ENCODE assay signal across 12 cellular contexts in the genomic region with DNA sequence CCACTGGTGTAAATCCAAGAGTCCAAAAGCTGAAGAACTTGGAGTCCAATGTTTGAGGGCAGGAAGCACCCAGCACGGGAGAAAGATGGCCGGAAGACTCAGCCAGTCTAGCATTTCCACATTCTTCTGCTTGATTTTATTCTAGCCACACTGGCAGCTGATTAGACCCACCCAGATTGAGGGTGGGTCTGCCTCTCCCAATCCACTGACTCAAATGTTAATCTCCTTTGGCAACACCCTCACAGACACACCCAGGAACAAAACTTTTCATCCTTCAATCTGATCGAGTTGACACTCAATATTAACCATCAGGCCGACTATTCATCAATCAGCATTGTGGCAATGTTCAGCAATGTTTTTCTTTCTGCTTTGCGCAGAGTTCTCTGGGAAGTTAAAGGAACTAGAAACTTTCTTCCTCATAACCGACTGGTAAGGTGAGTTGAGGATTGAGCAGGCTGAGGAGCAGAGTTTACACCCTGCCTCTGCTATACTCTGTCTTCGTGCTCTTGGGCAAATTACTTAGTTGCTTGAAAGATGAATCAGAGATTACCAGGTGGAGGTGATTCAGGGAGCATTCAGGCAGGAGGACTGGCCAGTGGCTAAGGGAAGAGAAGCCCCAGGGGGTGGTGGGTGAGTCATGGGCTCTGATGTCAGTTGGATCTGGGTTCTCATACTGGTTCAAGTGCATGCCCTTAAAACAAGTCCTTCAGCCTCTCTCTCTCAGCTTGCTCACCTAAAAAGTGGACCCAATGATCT. TPM values are rescaled to one million over a fixed set of nuclear protein-coding genes. Genes with fewer than 3 reads are reported as not detected.
DNase-seq lines count a peak whose midpoint lies in the region; ATAC-seq and TF ChIP-seq lines count a peak whose summit lies in the region.
"Had no signal": no experiment of that assay in that cellular context is flagged by ENCODE, and none has a peak within 500 bp of the region (broad histone marks: within the 10 kb centered on the region; RNA-seq: fewer than 3 reads in every experiment).

No MANE protein-coding gene starts in this region.

- no peaks in the 10 kb centered on the region for H3K36me3 ChIP-seq in PC-3 (ENCODE audit: low read depth, low read length)

- peak overlapping the region; percentile 40 for H3K9ac ChIP-seq in PC-3 (ENCODE audit: low read length)

- H3K4me2 ChIP-seq in PC-3 (ENCODE audit: low read length): peak overlapping the region; percentile 77

- peak overlapping the region; percentile 92 for H3K27ac ChIP-seq in PC-3 (ENCODE audit: low read length)

- H3K79me2 ChIP-seq in PC-3 (ENCODE audit: low read length): no peaks in the 10 kb centered on the region

- peak overlapping the region; percentile 48 for H3K4me3 ChIP-seq in PC-3 (ENCODE audit: low read length)
- no peak overlapping the region for H3K4me3 ChIP-seq in epithelial cell of proximal tubule (ENCODE audit: low read depth, low read length)

- H3K4me1 Mint-ChIP-seq in activated CD4-positive, alpha-beta T cell treated with anti-CD3 and anti-CD28 coated beads for 36 hours: peaks cover 19% of the 10 kb centered on the region
- H3K4me1 Mint-ChIP-seq in osteocyte (ENCODE audit: unreplicated experiment): no peaks in the 10 kb centered on the region

- no peaks in the 10 kb centered on the region for H3K27me3 ChIP-seq in PC-3 (ENCODE audit: low read length)

- peak; percentile 22 for DNase-seq in activated CD4-positive, alpha-beta T cell treated with anti-CD3 and anti-CD28 coated beads for 36 hours
- DNase-seq in activated CD4-positive, alpha-beta T cell treated with anti-CD3 and anti-CD28 coated beads for 1 hour: no peak
- DNase-seq in PC-3 (peak; percentile 93), epithelial cell of proximal tubule (ENCODE audit: low read depth) (peak; percentile 88), osteocyte (ENCODE audit: extremely low spot score, unreplicated experiment) (peak; percentile 62), NCI-H345 (lab: John Stamatoyannopoulos, UW) (no peak), ecto neural progenitor cell (ENCODE audit: low spot score) (no peak)
- DNase-seq: effector memory CD4-positive, alpha-beta T cell; NCI-H187; RPMI8226 had no signal

- peak overlapping the region; percentile 73 for H2AFZ ChIP-seq in PC-3 (ENCODE audit: low read length)

- CTCF ChIA-PET in activated CD4-positive, alpha-beta T cell treated with anti-CD3 and anti-CD28 coated beads for 36 hours (lab: Charles Lee): interaction anchor here (0.6 to 1.2 kb wide), 2 partner anchors 36 to 459 kb away, joined by 3 read pairs; no protein-coding TSS in a partner anchor
- CTCF ChIA-PET in PC-3 (lab: Charles Lee): no interaction called here

- peaks cover 22% of the 10 kb centered on the region for H3K4me1 ChIP-seq in PC-3 (ENCODE audit: insufficient read depth, low read length)

- POLR2A ChIA-PET in activated CD4-positive, alpha-beta T cell treated with anti-CD3 and anti-CD28 coated beads for 36 hours (lab: Charles Lee): no interaction called here
- POLR2A ChIA-PET in PC-3 (lab: Charles Lee; ENCODE audit: unreplicated experiment): no interaction called here

- no peaks in the 10 kb centered on the region for H3K27me3 Mint-ChIP-seq in activated CD4-positive, alpha-beta T cell treated with anti-CD3 and anti-CD28 coated beads for 36 hours
- no peaks in the 10 kb centered on the region for H3K27me3 Mint-ChIP-seq in osteocyte (ENCODE audit: unreplicated experiment)

- no peak for TF ChIP-seq CTCF in PC-3 (conservative IDR thresholded peaks at IDR 0.05; ENCODE audit: low read depth, low read length)
- no peak for TF ChIP-seq CTCF in epithelial cell of proximal tubule (conservative IDR thresholded peaks at IDR 0.05; ENCODE audit: low read depth, low read length)
- TF ChIP-seq CTCF in osteocyte (IDR thresholded peaks at IDR 0.05): no peak

- no TSS peak for BruUV-seq in PC-3 (replicated peaks; lab: Mats Ljungman, UMichigan)

- no peaks in the 10 kb centered on the region for H3K9me3 Mint-ChIP-seq in activated CD4-positive, alpha-beta T cell treated with anti-CD3 and anti-CD28 coated beads for 36 hours (ENCODE audit: low read depth)
- no peaks in the 10 kb centered on the region for H3K9me3 Mint-ChIP-seq in osteocyte (ENCODE audit: unreplicated experiment)
- H3K9me3 Mint-ChIP-seq: nephron had no signal

- peak; percentile 39 for ATAC-seq in activated CD4-positive, alpha-beta T cell treated with anti-CD3 and anti-CD28 coated beads for 36 hours
- ATAC-seq in PC-3: peak; percentile 96
- ATAC-seq in GM19328 (IDR thresholded peaks at IDR 0.05; ENCODE audit: unreplicated experiment): no peak

- H3K9me3 ChIP-seq in PC-3 (ENCODE audit: low read length): no peaks in the 10 kb centered on the region

- no peaks in the 10 kb centered on the region for H3K36me3 Mint-ChIP-seq in activated CD4-positive, alpha-beta T cell treated with anti-CD3 and anti-CD28 coated beads for 36 hours (ENCODE audit: low read depth)
- no peaks in the 10 kb centered on the region for H3K36me3 Mint-ChIP-seq in osteocyte (ENCODE audit: unreplicated experiment)

- H3F3A ChIP-seq in PC-3 (ENCODE audit: low read length, unreplicated experiment): no peaks in the 10 kb centered on the region

- H4K20me1 ChIP-seq in PC-3 (ENCODE audit: low read length): no peaks in the 10 kb centered on the region

- H3K4me3 Mint-ChIP-seq in activated CD4-positive, alpha-beta T cell treated with anti-CD3 and anti-CD28 coated beads for 36 hours: no peak overlapping the region
- no peak overlapping the region for H3K4me3 Mint-ChIP-seq in osteocyte (ENCODE audit: unreplicated experiment)
- H3K4me3 Mint-ChIP-seq: nephron had no signal

- intact Hi-C loops in activated CD4-positive, alpha-beta T cell treated with anti-CD3 and anti-CD28 coated beads for 36 hours (cut with DNase I, micrococcal nuclease): no loop called here
- intact Hi-C loops in PC-3 (cut with micrococcal nuclease): no loop called here

- no peak overlapping the region for H3K27ac Mint-ChIP-seq in activated CD4-positive, alpha-beta T cell treated with anti-CD3 and anti-CD28 coated beads for 36 hours
- no peak overlapping the region for H3K27ac Mint-ChIP-seq in osteocyte (ENCODE audit: unreplicated experiment)
- H3K27ac Mint-ChIP-seq: nephron had no signal

- no peaks in the 10 kb centered on the region for H3K9me2 ChIP-seq in PC-3 (replicated peaks; ENCODE audit: low read length)

RNA-seq across cellular contexts. Expression of gene BRD7, which starts 28.2 kb away (rescaled TPM):
- total RNA-seq in activated CD4-positive, alpha-beta T cell treated with anti-CD3 and anti-CD28 coated beads for 36 hours: 100 to 1,000 TPM in 1 of 2 experiments, 10 to 100 TPM in 1; 87.7 to 104 TPM
- total RNA-seq in PC-3 (2014; rRNA removed) (38.4 and 40.0 TPM in 2 replicates), epithelial cell of proximal tubule (54.3 and 61.1 TPM in 2 replicates), osteocyte (58.4 and 72.3 TPM in 2 replicates)

Comparison
In these comparisons a context has a peak if more than half of its experiments do, and no peak if none do; other contexts are left out.
1. DNase-seq: peak in activated CD4-positive, alpha-beta T cell treated with anti-CD3 and anti-CD28 coated beads for 36 hours (single experiment), PC-3 (single experiment), epithelial cell of proximal tubule (single experiment) and osteocyte (single experiment); none in activated CD4-positive, alpha-beta T cell treated with anti-CD3 and anti-CD28 coated beads for 1 hour (single experiment), NCI-H345 (single experiment) and ecto neural progenitor cell (single experiment).